In genomic region chr9:128947423-128948310, GRCh38 we compare ENCODE assay signal across 8 cellular contexts. TPM values are rescaled to one million over a fixed set of nuclear protein-coding genes. Genes with fewer than 3 reads are reported as not detected.
DNase-seq lines count a peak whose midpoint lies in the region; ATAC-seq lines count a peak whose summit lies in the region.

DOLK (minus strand) TSS chr9:128947603; CDS start chr9:128947303, 300 bp downstream.
NUP188 (plus strand) TSS chr9:128947699; CDS start chr9:128947720, 21 bp downstream.

- CTCF ChIA-PET in activated CD4-positive, alpha-beta T cell treated with anti-CD3 and anti-CD28 coated beads, Interleukin-2, amount 10 ng/mL, durations not matched to agents 7 days and 5 days (lab: Charles Lee) = interaction anchor here (0.6 to 1.0 kb wide), 4 partner anchors 17 to 842 kb away, joined by 3 read pairs; partner anchors contain the start of gene ENDOG

- peak within 1 kb of the TSS; percentile 95 for H3K4me3 Mint-ChIP-seq in activated CD4-positive, alpha-beta T cell treated with anti-CD3 and anti-CD28 coated beads, Interleukin-2, amount 10 ng/mL, durations not matched to agents 7 days and 5 days

- H3K27ac ChIP-seq in BLaER1 = peak within 1 kb of the TSS; percentile 94

- H3K27ac Mint-ChIP-seq in activated CD4-positive, alpha-beta T cell treated with anti-CD3 and anti-CD28 coated beads, Interleukin-2, amount 10 ng/mL, durations not matched to agents 7 days and 5 days = peak within 1 kb of the TSS; percentile 96

- DNase-seq in GM19240 (ENCODE audit: insufficient read length, low spot score) (peak; percentile 93), NCI-H526 treated with DMSO at 0.1 percent for 48 hours (lab: John Stamatoyannopoulos, UW) (peak; percentile 65), cortex of kidney (lab: John Stamatoyannopoulos, UW) (peak; percentile 48), left lobe of liver (ENCODE audit: low spot score) (peak; percentile 98)
- peak; percentile 98 for DNase-seq in activated CD4-positive, alpha-beta T cell treated with anti-CD3 and anti-CD28 coated beads, Interleukin-2, amount 10 ng/mL, durations not matched to agents 7 days and 5 days
- peak; percentile 100 for DNase-seq in stimulated activated CD4-positive, alpha-beta T cell treated with anti-CD3 and anti-CD28 coated beads, Interleukin-2, amount 100 ng/mL, for 24 hours

- peaks cover 11% of the 10 kb centered on the region for H3K36me3 Mint-ChIP-seq in activated CD4-positive, alpha-beta T cell treated with anti-CD3 and anti-CD28 coated beads, Interleukin-2, amount 10 ng/mL, durations not matched to agents 7 days and 5 days (ENCODE audit: low read depth)

- no peaks in the 10 kb centered on the region for H3K9me3 ChIP-seq in BLaER1

- H3K4me3 ChIP-seq in BLaER1 = peak within 1 kb of the TSS; percentile 90

- peaks cover 29% of the 10 kb centered on the region for H3K4me1 Mint-ChIP-seq in activated CD4-positive, alpha-beta T cell treated with anti-CD3 and anti-CD28 coated beads, Interleukin-2, amount 10 ng/mL, durations not matched to agents 7 days and 5 days

- H3K27me3 Mint-ChIP-seq in activated CD4-positive, alpha-beta T cell treated with anti-CD3 and anti-CD28 coated beads, Interleukin-2, amount 10 ng/mL, durations not matched to agents 7 days and 5 days = no peaks in the 10 kb centered on the region

- H3K9me3 Mint-ChIP-seq in activated CD4-positive, alpha-beta T cell treated with anti-CD3 and anti-CD28 coated beads, Interleukin-2, amount 10 ng/mL, durations not matched to agents 7 days and 5 days = no peaks in the 10 kb centered on the region

- H3K36me3 ChIP-seq in BLaER1 = peaks cover 59% of the 10 kb centered on the region

- ATAC-seq in HG03457 (IDR thresholded peaks at IDR 0.05; ENCODE audit: unreplicated experiment) (peak; percentile 60), left lobe of liver (peak; percentile 86)

- H3K27me3 ChIP-seq in BLaER1 = no peaks in the 10 kb centered on the region

- POLR2A ChIA-PET in activated CD4-positive, alpha-beta T cell treated with anti-CD3 and anti-CD28 coated beads, Interleukin-2, amount 10 ng/mL, durations not matched to agents 7 days and 5 days (lab: Charles Lee) = no interaction called here

- H3K4me2 ChIP-seq in BLaER1 = peak within 1 kb of the TSS; percentile 92

- H3K9ac ChIP-seq in BLaER1 = peak within 1 kb of the TSS; percentile 96

- no peaks in the 10 kb centered on the region for H4K20me1 ChIP-seq in BLaER1

- peaks cover 28% of the 10 kb centered on the region for H3K4me1 ChIP-seq in BLaER1

RNA-seq across cellular contexts. Expression of gene DOLK, which starts in this region (rescaled TPM):
- total RNA-seq in activated CD4-positive, alpha-beta T cell treated with anti-CD3 and anti-CD28 coated beads, Interleukin-2, amount 10 ng/mL, durations not matched to agents 7 days and 5 days = 1 to 10 TPM; 8.4 to 9.2 TPM
- 7.5 TPM for total RNA-seq in left lobe of liver

RNA-seq across cellular contexts. Expression of gene NUP188, which starts in this region (rescaled TPM):
- total RNA-seq in activated CD4-positive, alpha-beta T cell treated with anti-CD3 and anti-CD28 coated beads, Interleukin-2, amount 10 ng/mL, durations not matched to agents 7 days and 5 days = 10 to 100 TPM; 87.7 to 87.8 TPM
- 11.4 TPM for total RNA-seq in left lobe of liver

Comparison
In these comparisons a context has a peak if more than half of its experiments do, and no peak if none do; other contexts are left out.
1. Peak in every context shown above with its lines: DNase-seq, ATAC-seq, H3K4me3 ChIP-seq and H3K27ac ChIP-seq.
2. DNase-seq: peak in every context shown above with its lines; median percentile 100 in stimulated activated CD4-positive, alpha-beta T cell treated with anti-CD3 and anti-CD28 coated beads, Interleukin-2, amount 100 ng/mL, for 24 hours; 98 in activated CD4-positive, alpha-beta T cell treated with anti-CD3 and anti-CD28 coated beads, Interleukin-2, amount 10 ng/mL, durations not matched to agents 7 days and 5 days; 98 in left lobe of liver; 93 in GM19240; 65 in NCI-H526 treated with DMSO at 0.1 percent for 48 hours; 48 in cortex of kidney.